In the genomic region with DNA sequence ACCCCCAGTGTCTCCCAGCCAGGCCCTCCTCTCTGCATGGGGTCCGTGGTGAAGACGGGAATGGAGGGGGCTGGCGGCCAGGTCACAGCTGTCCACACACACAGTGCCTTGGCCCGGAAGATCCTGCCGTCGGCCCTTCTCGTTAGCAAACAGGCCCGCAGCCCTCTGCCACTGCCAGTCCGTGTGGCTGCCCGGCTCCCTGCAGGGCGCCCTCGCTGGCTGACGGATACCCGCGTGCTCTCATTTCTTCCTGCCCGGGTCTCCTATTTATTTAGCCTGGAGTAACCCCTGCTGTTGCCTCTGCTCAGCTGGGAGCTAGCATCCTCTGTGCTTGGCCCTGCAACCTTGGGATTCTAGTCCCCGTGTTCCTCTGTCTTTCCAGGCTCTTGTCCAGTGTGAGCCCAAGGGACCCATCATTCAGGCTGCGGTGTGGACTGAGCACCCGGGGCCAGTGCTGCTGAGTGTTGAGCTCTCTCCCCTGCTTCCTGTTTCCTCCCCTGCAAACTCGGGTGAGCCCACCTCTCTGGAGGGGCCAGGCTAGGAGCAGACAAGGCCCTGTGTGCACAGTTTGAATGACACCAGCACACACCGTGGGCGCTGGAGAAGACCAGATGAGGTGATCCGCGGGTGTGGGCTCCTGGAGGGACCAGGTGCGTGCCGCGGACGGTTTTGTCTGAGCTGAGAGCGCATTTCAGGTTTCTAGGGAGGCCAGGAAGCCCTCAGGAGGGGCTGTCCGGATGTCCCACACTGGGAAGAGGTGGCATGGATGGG, we compare ENCODE assay signal across 16 cellular contexts. TPM values are rescaled to one million over a fixed set of nuclear protein-coding genes. Genes with fewer than 3 reads are reported as not detected.
DNase-seq lines count a peak whose midpoint lies in the region; ATAC-seq and TF ChIP-seq lines count a peak whose summit lies in the region.
"Had no signal": no experiment of that assay in that cellular context is flagged by ENCODE, and none has a peak within 500 bp of the region (broad histone marks: within the 10 kb centered on the region; RNA-seq: fewer than 3 reads in every experiment).

No MANE protein-coding gene starts in this region.

- TF ChIP-seq CTCF in left ventricle myocardium inferior (IDR thresholded peaks at IDR 0.05; ENCODE audit: borderline replicate concordance) (no peak), gastrocnemius medialis (IDR thresholded peaks at IDR 0.05 in 4 of 5, conservative IDR thresholded peaks at IDR 0.05 in 1 of 5) (no peak)

- in situ Hi-C loops in gastrocnemius medialis (cut with MboI; ENCODE audit: low sequenced_read_pairs in 4 of 4): loop anchor here in 1 of 4 donors (25.0 kb wide), 1 partner anchor 133 kb away; no protein-coding TSS in a partner anchor

- H3K27ac ChIP-seq in SJCRH30: no peak overlapping the region
- H3K27ac ChIP-seq in left ventricle myocardium inferior (replicated peaks): peak overlapping the region; percentile 60
- H3K27ac ChIP-seq in gastrocnemius medialis: peak overlapping the region in 3 of 4 donors; percentile 4 to 42 (median 25)

- H3K4me1 ChIP-seq in SJCRH30 (peaks cover 13% of the 10 kb centered on the region), left ventricle myocardium inferior (peaks cover 40% of the 10 kb centered on the region), gastrocnemius medialis (peaks cover 22 to 30% of the 10 kb centered on the region in 2 donors)

- DNase-seq in GM04503 (ENCODE audit: low read depth) (peak; percentile 42), SJCRH30 (peak; percentile 62 to 63), left ventricle myocardium inferior (peak; percentile 53), gastrocnemius medialis (peak in 1 of 2 donors; percentile 61), SKM-1 treated with dmso at 0.1 percent for 144 hours (lab: John Stamatoyannopoulos, UW; ENCODE audit: unreplicated experiment) (no peak)
- DNase-seq: activated CD4-positive, alpha-beta T cell treated with anti-CD3 and anti-CD28 coated beads, Interleukin-2, amount 50 U/mL, for 4 hours; anterior cingulate cortex; DMS 273 treated with DMSO at 0.1 percent for 48 hours; HCEC 1CT; NCI-H1930; SHP77 had no signal

- intact Hi-C loops in left ventricle myocardium inferior (cut with micrococcal nuclease) (no loop called here), gastrocnemius medialis (cut with DNase I; ENCODE audit: low total_unique reads) (no loop called here)

- H3K4me3 ChIP-seq in SJCRH30: no peak overlapping the region
- no peak overlapping the region for H3K4me3 ChIP-seq in left ventricle myocardium inferior
- H3K4me3 ChIP-seq in gastrocnemius medialis: no peak overlapping the region
- H3K4me3 ChIP-seq: esophagus muscularis mucosa had no signal

- peak; percentile 45 to 66 for ATAC-seq in gastrocnemius medialis
- ATAC-seq in GM19397 (IDR thresholded peaks at IDR 0.05; ENCODE audit: unreplicated experiment): no peak
- ATAC-seq in GM19328 (IDR thresholded peaks at IDR 0.05; ENCODE audit: unreplicated experiment): no peak
- no peak for ATAC-seq in HG03280 (IDR thresholded peaks at IDR 0.05; ENCODE audit: unreplicated experiment)

- H3K27me3 ChIP-seq in SJCRH30 (peaks cover 39% of the 10 kb centered on the region), left ventricle myocardium inferior (ENCODE audit: low read depth) (peaks cover 48% of the 10 kb centered on the region), gastrocnemius medialis (no peaks in the 10 kb centered on the region)

- H3K9me3 ChIP-seq in SJCRH30 (replicated peaks) (no peaks in the 10 kb centered on the region), left ventricle myocardium inferior (replicated peaks) (no peaks in the 10 kb centered on the region), gastrocnemius medialis (no peaks in the 10 kb centered on the region)
- H3K9me3 ChIP-seq: esophagus muscularis mucosa had no signal

- no peak for TF ChIP-seq POLR2A in gastrocnemius medialis (IDR thresholded peaks at IDR 0.05)

- H3K36me3 ChIP-seq in SJCRH30 (no peaks in the 10 kb centered on the region), left ventricle myocardium inferior (no peaks in the 10 kb centered on the region), gastrocnemius medialis (no peaks in the 10 kb centered on the region)
- H3K36me3 ChIP-seq: esophagus muscularis mucosa had no signal

RNA-seq across cellular contexts. Expression of a gene that starts 14.6 kb away (rescaled TPM):
- not detected in 2 replicates for total RNA-seq in SJCRH30 (2014; rRNA removed; shearing (Covaris generic))
- total RNA-seq in left ventricle myocardium inferior (157 TPM), gastrocnemius medialis (not detected)
- total RNA-seq: lung microvascular endothelial cell had no signal

RNA-seq across cellular contexts. Expression of a gene that starts 43.1 kb away (rescaled TPM):
- total RNA-seq in SJCRH30 (2014; rRNA removed; shearing (Covaris generic)): 76.4 and 84.9 TPM in 2 replicates
- total RNA-seq in left ventricle myocardium inferior (17.7 TPM), gastrocnemius medialis (10 to 100 TPM; 19.8 to 39.3 (median 31.9) TPM)

Comparison
In these comparisons a context has a peak if more than half of its experiments do, and no peak if none do; other contexts are left out.
1. ATAC-seq: peak in gastrocnemius medialis (2 of 2); none in GM19397 (single experiment), GM19328 (single experiment) and HG03280 (single experiment).
2. RNA of a gene that starts 14.6 kb away (total RNA-seq): 157 TPM in left ventricle myocardium inferior (single experiment); not detected in SJCRH30 and not detected in gastrocnemius medialis; every median in the first group is over 100 times any median in the second.